In genomic region chr16:53041196-53041977, GRCh38 we compare ENCODE assay signal across 2 cellular contexts.
TF ChIP-seq lines count a peak whose summit lies in the region.

No MANE protein-coding gene starts in this region.

TF ChIP-seq in HCT116, 20 proteins besides CTCF, POLR2A, EP300 and RAD21 (continued from another document):
- TF ChIP-seq REST (IDR thresholded peaks at IDR 0.05; ENCODE audit: low read depth) (no peak), ELF1 (IDR thresholded peaks at IDR 0.05; ENCODE audit: borderline replicate concordance, low read depth) (no peak), ZFX (IDR thresholded peaks at IDR 0.05) (no peak), JUND (IDR thresholded peaks at IDR 0.05) (no peak), EZH2 (IDR thresholded peaks at IDR 0.05) (no peak), SRF (IDR thresholded peaks at IDR 0.05; ENCODE audit: low read depth) (no peak), POLR2AphosphoS5 (IDR thresholded peaks at IDR 0.05; ENCODE audit: low read depth, low read length) (no peak)

TF ChIP-seq in WTC11, 78 proteins besides CTCF, POLR2A, EP300 and RAD21 (continued from another document):
- no peak for TF ChIP-seq FOXP4 (CRISPR knock-in tag; IDR thresholded peaks at IDR 0.05)
- TF ChIP-seq ZBTB43 (CRISPR knock-in tag; IDR thresholded peaks at IDR 0.05), result no peak
TF ChIP-seq in WTC11: peak in this region for 4.
